21 cellular contexts compared by ENCODE assay signal in genomic region chr17:50078430-50078829, GRCh38.
"Had no signal": no experiment of that assay in that cellular context is flagged by ENCODE, and none has a peak within 500 bp of the region (broad histone marks: within the 10 kb centered on the region; RNA-seq: fewer than 3 reads in every experiment).

No MANE protein-coding gene starts in this region.

- H3K9me3 ChIP-seq: adrenal gland, colonic mucosa, gastrocnemius medialis, heart right ventricle, left lung, pancreas had no signal

- H3K36me3 Mint-ChIP-seq: activated naive CD4-positive, alpha-beta T cell treated with anti-CD3 and anti-CD28 coated beads, Interleukin-2, amount 50 U/mL, for 72 hours; naive B cell; stimulated activated naive B cell treated with anti-CD40 and anti-IgM and Interleukin-4, amounts not matched to agents 10 μg/mL and 1 μg/mL and 100 μg/mL, for 72 hours had no signal

- H3K27ac ChIP-seq: adrenal gland, colonic mucosa, heart right ventricle, left lung, pancreas, WERI-Rb-1 had no signal

- H3K27ac Mint-ChIP-seq: activated T-cell treated with anti-CD3 and anti-CD28 coated beads, Interleukin-2, amount 50 U/mL, for 72 hours; stimulated activated naive B cell treated with anti-CD40 and anti-IgM and Interleukin-4, amounts not matched to agents 10 μg/mL and 1 μg/mL and 100 μg/mL, for 72 hours had no signal

- DNase-seq: activated CD4-positive, alpha-beta T cell treated with anti-CD3 and anti-CD28 coated beads for 1 hour; activated CD8-positive, alpha-beta memory T cell treated with anti-CD3 and anti-CD28 coated beads for 24 hours; activated CD8-positive, alpha-beta memory T cell treated with anti-CD3 and anti-CD28 coated beads, Interleukin-2, amount 50 U/mL, for 48 hours; activated gamma-delta T cell treated with Interleukin-2 at 50 U/mL for 16 hours; activated T-cell treated with anti-CD3 and anti-CD28 coated beads, Interleukin-2, amount 50 U/mL, for 72 hours; caudate nucleus; colonic mucosa; gastrocnemius medialis; heart right ventricle; left lung; mammary epithelial cell; naive B cell; pancreas; stimulated activated CD4-positive, alpha-beta T cell treated with anti-CD3 and anti-CD28 coated beads, Interleukin-4, amount 100 ng/mL, for 24 hours; stimulated activated naive B cell treated with anti-CD40 and anti-IgM and Interleukin-4, amounts not matched to agents 10 μg/mL and 1 μg/mL and 100 μg/mL, for 72 hours; SW 1271; T-helper 2 cell; WERI-Rb-1 had no signal

- H3K4me1 ChIP-seq: adrenal gland, left lung, pancreas had no signal

- H3K4me3 Mint-ChIP-seq: activated T-cell treated with anti-CD3 and anti-CD28 coated beads, Interleukin-2, amount 50 U/mL, for 72 hours; naive B cell; neural crest cell; stimulated activated naive B cell treated with anti-CD40 and anti-IgM and Interleukin-4, amounts not matched to agents 10 μg/mL and 1 μg/mL and 100 μg/mL, for 72 hours had no signal

- H3K27me3 ChIP-seq: adrenal gland, colonic mucosa, gastrocnemius medialis, heart right ventricle, left lung, pancreas had no signal

- H3K9me3 Mint-ChIP-seq: activated naive CD4-positive, alpha-beta T cell treated with anti-CD3 and anti-CD28 coated beads, Interleukin-2, amount 50 U/mL, for 72 hours; activated T-cell treated with anti-CD3 and anti-CD28 coated beads, Interleukin-2, amount 50 U/mL, for 72 hours; naive B cell; neural crest cell; stimulated activated naive B cell treated with anti-CD40 and anti-IgM and Interleukin-4, amounts not matched to agents 10 μg/mL and 1 μg/mL and 100 μg/mL, for 72 hours had no signal

- H3K4me3 ChIP-seq: adrenal gland, colonic mucosa, gastrocnemius medialis, heart right ventricle, left lung, pancreas had no signal
